1 cellular context compared by ENCODE assay signal in the genomic region with DNA sequence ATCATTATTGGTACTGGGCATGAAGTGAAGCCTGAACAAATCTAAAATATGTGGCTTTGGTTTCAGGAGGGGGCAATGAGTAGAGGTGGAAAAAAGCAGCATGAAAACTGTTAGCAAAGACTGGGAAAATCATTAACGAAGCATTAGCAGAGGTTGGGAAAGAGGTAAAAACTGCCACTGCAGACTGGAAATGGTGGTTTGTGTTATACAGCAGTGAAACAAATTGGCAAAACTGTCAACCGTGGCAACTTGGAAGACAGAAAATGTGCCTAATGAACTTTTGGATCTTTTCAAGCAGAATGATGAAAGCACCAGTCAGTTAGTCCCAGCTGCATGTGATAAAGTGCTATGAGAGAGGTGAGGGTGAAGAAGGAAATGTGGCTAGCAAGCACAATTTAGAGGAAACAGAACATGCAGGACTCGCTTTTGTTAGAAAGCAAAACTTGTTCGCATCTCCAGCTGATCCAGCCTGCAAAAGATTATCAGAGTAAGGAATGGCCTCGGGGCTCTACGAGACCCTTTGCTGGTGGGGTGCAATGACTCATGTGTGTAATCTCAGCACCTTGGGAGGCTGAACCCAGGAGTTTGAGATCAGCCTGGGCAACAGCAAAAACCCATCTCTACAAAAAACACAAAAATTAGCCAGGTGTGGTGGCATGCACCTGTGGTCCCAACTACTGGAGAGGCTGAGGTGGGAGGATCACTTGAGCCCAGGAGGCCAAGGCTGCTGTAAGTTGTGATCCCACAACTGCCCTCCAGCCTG.
TF ChIP-seq lines count a peak whose summit lies in the region.

No MANE protein-coding gene starts in this region.

TF ChIP-seq in HepG2, 621 proteins besides CTCF, POLR2A, EP300 and RAD21 (continued from another document):
- TF ChIP-seq, protein P1, sequence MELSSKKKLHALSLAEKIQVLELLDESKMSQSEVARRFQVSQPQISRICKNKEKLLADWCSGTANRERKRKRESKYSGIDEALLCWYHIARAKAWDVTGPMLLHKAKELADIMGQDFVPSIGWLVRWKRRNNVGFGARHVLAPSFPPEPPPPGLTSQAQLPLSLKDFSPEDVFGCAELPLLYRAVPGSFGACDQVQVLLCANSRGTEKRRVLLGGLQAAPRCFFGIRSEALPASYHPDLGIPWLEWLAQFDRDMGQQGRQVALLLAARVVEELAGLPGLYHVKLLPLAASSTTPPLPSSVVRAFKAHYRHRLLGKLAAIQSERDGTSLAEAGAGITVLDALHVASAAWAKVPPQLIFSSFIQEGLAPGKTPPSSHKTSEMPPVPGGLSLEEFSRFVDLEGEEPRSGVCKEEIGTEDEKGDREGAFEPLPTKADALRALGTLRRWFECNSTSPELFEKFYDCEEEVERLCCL (CRISPR knock-in tag; IDR thresholded peaks at IDR 0.05; ENCODE audit: borderline replicate concordance) = no peak
- TF ChIP-seq KDM1A (CRISPR knock-in tag; IDR thresholded peaks at IDR 0.05) (no peak), ZBTB20 (CRISPR knock-in tag; IDR thresholded peaks at IDR 0.05; ENCODE audit: borderline replicate concordance, low read depth) (0 out of 2 replicates have a peak, but pooled peaks have one; percentile 10), ZNF589 (CRISPR knock-in tag; conservative IDR thresholded peaks at IDR 0.05) (no peak), ZNF292 (CRISPR knock-in tag; IDR thresholded peaks at IDR 0.05; ENCODE audit: borderline replicate concordance, low read depth) (peak; percentile 76; the same call in 1 of the 2 replicates), BORCS8-MEF2B (CRISPR knock-in tag; IDR thresholded peaks at IDR 0.05) (peak; percentile 55; the same call in 1 of the 2 replicates)
- TF ChIP-seq, protein P2, sequence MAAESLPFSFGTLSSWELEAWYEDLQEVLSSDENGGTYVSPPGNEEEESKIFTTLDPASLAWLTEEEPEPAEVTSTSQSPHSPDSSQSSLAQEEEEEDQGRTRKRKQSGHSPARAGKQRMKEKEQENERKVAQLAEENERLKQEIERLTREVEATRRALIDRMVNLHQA (CRISPR knock-in tag; IDR thresholded peaks at IDR 0.05) = no peak
- TF ChIP-seq, protein P3, sequence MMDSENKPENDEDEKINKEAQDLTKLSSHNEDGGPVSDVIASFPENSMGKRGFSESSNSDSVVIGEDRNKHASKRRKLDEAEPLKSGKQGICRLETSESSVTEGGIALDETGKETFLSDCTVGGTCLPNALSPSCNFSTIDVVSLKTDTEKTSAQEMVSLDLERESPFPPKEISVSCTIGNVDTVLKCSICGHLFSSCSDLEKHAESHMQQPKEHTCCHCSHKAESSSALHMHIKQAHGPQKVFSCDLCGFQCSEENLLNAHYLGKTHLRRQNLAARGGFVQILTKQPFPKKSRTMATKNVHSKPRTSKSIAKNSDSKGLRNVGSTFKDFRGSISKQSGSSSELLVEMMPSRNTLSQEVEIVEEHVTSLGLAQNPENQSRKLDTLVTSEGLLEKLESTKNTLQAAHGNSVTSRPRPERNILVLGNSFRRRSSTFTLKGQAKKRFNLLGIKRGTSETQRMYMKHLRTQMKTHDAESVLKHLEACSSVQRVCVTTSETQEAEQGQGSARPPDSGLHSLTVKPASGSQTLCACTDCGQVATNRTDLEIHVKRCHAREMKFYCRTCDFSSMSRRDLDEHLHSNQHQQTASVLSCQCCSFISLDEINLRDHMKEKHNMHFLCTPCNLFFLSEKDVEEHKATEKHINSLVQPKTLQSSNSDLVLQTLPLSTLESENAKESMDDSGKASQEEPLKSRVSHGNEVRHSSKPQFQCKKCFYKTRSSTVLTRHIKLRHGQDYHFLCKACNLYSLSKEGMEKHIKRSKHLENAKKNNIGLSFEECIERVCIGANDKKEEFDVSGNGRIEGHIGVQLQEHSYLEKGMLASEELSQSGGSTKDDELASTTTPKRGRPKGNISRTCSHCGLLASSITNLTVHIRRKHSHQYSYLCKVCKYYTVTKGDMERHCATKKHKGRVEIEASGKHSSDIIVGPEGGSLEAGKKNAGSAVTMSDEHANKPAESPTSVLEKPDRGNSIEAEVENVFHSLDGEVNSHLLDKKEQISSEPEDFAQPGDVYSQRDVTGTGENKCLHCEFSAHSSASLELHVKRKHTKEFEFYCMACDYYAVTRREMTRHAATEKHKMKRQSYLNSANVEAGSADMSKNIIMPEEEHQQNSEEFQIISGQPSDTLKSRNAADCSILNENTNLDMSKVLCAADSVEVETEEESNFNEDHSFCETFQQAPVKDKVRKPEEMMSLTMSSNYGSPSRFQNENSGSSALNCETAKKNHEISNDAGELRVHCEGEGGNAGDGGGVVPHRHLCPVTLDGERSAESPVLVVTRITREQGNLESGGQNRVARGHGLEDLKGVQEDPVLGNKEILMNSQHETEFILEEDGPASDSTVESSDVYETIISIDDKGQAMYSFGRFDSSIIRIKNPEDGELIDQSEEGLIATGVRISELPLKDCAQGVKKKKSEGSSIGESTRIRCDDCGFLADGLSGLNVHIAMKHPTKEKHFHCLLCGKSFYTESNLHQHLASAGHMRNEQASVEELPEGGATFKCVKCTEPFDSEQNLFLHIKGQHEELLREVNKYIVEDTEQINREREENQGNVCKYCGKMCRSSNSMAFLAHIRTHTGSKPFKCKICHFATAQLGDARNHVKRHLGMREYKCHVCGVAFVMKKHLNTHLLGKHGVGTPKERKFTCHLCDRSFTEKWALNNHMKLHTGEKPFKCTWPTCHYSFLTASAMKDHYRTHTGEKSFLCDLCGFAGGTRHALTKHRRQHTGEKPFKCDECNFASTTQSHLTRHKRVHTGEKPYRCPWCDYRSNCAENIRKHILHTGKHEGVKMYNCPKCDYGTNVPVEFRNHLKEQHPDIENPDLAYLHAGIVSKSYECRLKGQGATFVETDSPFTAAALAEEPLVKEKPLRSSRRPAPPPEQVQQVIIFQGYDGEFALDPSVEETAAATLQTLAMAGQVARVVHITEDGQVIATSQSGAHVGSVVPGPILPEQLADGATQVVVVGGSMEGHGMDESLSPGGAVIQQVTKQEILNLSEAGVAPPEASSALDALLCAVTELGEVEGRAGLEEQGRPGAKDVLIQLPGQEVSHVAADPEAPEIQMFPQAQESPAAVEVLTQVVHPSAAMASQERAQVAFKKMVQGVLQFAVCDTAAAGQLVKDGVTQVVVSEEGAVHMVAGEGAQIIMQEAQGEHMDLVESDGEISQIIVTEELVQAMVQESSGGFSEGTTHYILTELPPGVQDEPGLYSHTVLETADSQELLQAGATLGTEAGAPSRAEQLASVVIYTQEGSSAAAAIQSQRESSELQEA (CRISPR knock-in tag; IDR thresholded peaks at IDR 0.05; ENCODE audit: not compliant biosample characterization) = no peak
